Comparison of ENCODE assay signal across 1 cellular context in the genomic region with DNA sequence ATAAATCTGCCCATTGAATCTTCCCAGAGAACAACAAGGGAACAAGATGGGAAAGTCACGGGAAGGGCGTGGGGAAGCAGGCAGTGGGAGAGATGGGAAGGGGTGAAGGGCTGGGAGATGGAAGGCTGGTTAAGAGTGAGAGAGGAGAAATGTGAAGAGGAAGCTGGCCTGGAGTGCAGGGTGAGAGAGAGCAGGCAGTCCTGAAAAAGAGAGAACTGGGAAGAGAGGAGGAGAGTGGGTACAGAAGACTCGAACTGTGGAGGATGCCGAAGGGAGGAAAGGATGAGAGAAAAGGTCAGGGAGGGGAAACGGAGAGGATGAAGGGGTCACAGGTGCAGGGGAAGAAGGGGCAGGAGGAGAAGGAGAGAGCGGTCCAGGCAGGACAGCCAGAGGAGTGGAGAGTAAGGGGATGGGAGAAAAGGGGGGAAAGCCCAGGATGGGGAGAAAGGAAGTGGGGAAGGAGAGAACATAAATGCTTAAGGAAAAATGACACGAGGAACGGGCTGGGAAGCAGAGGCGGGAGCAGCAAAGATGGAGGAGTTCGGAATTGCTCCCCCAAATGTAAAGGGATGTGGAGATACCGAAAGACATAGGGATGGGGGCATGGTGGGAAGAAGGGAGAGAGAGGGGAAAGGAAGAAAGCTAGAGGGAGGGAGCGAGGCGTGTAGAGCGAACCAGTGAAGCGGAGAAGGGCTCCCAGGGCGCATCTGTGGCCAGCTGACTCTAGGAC.
TF ChIP-seq lines count a peak whose summit lies in the region.

No MANE protein-coding gene starts in this region.

TF ChIP-seq in HepG2, 621 proteins besides CTCF, POLR2A, EP300 and RAD21:
- TF ChIP-seq TARDBP (CRISPR knock-in tag; IDR thresholded peaks at IDR 0.05) (no peak), TCF7 (IDR thresholded peaks at IDR 0.05; ENCODE audit: low read depth) (no peak), PCBP2 (optimal IDR thresholded peaks at IDR 0.05; ENCODE audit: low read depth, low read length, poor library complexity, severe bottlenecking) (peak; percentile 24), RBAK (CRISPR knock-in tag; IDR thresholded peaks at IDR 0.05) (no peak), TP53 (CRISPR knock-in tag; conservative IDR thresholded peaks at IDR 0.05) (no peak)
